ENCODE assay signal across 13 cellular contexts in the genomic region with DNA sequence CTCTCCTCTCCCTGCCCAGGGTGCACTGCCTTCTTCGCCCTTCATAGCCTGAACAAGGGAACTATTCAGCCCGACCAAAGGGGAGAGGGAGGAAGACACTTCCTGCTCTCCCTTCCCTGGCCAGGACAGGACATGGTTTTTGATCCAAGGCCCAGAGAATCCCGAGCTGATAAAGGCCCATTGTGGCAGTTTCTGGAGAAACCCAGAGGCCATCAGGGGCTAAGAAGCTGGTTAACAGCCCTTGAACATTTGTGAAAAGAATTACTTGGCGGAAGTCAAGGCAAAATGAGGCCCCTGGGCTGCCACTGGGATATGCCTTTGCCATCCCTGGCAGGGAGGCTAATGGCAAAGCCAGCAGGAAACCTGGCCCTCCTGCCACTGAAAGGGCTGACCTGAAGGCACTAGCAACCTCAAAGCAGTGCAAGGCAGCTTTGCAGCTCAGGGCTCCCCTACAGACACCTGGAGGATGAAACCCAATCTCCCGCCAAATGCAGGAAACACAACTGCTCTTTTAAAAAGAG. TPM values are rescaled to one million over a fixed set of nuclear protein-coding genes. Genes with fewer than 3 reads are reported as not detected.
DNase-seq lines count a peak whose midpoint lies in the region; ATAC-seq and TF ChIP-seq lines count a peak whose summit lies in the region.
"Had no signal": no experiment of that assay in that cellular context is flagged by ENCODE, and none has a peak within 500 bp of the region (broad histone marks: within the 10 kb centered on the region; RNA-seq: fewer than 3 reads in every experiment).

No MANE protein-coding gene starts in this region.

- H3K27ac ChIP-seq in suprapubic skin = peak overlapping the region; percentile 73
- no peak overlapping the region for H3K27ac ChIP-seq in mesendoderm (ENCODE audit: low read depth, low read length)
- H3K27ac ChIP-seq: gastrocnemius medialis had no signal

- no peak overlapping the region for H3K56ac ChIP-seq in mesendoderm (ENCODE audit: low read length)

- no peaks in the 10 kb centered on the region for H3K79me1 ChIP-seq in mesendoderm (ENCODE audit: low read length)

- H2AK5ac ChIP-seq in mesendoderm (ENCODE audit: low read length) = no peak overlapping the region

- H3K4me3 ChIP-seq in suprapubic skin = no peak overlapping the region
- H3K4me3 ChIP-seq in mesendoderm (ENCODE audit: low read length) = no peak overlapping the region
- H3K4me3 ChIP-seq: gastrocnemius medialis had no signal

- no peak overlapping the region for H2BK120ac ChIP-seq in mesendoderm (ENCODE audit: low read depth, low read length)

- H4K5ac ChIP-seq in mesendoderm (ENCODE audit: low read length) = no peak overlapping the region

- H3K9me3 ChIP-seq in suprapubic skin = no peaks in the 10 kb centered on the region
- H3K9me3 ChIP-seq: gastrocnemius medialis had no signal

- no peak overlapping the region for H3K23ac ChIP-seq in mesendoderm (ENCODE audit: low read length)

- no peak overlapping the region for H3K9ac ChIP-seq in mesendoderm (ENCODE audit: low read length)

- H3K4ac ChIP-seq in mesendoderm (ENCODE audit: low read depth, low read length) = no peak overlapping the region

- no peak for TF ChIP-seq CTCF in suprapubic skin (IDR thresholded peaks at IDR 0.05)

- H3K27me3 ChIP-seq in suprapubic skin (no peaks in the 10 kb centered on the region), mesendoderm (ENCODE audit: insufficient read depth, low read length, poor library complexity) (no peaks in the 10 kb centered on the region)
- H3K27me3 ChIP-seq: gastrocnemius medialis had no signal

- peaks cover 41% of the 10 kb centered on the region for H3K36me3 ChIP-seq in suprapubic skin
- peaks cover 20% of the 10 kb centered on the region for H3K36me3 ChIP-seq in mesendoderm (ENCODE audit: control insufficient read depth, insufficient read depth, low read length)

- no peak overlapping the region for H2BK15ac ChIP-seq in mesendoderm (replicated peaks; ENCODE audit: low read depth)

- H3K79me2 ChIP-seq in mesendoderm (ENCODE audit: control insufficient read depth, insufficient read depth, low read length) = no peaks in the 10 kb centered on the region

- no peak for TF ChIP-seq EP300 in suprapubic skin (IDR thresholded peaks at IDR 0.05)

- H3K4me2 ChIP-seq in mesendoderm (ENCODE audit: low read length) = no peak overlapping the region

- WGBS in suprapubic skin = 67% methylated on average over 5 of the region's 5 CpGs
- no CpG with 5 or more reads among the region's 5 CpGs for WGBS in mesendoderm (ENCODE audit: extremely low coverage, insufficient coverage, low lambda C conversion rate)

- no peak overlapping the region for H4K8ac ChIP-seq in mesendoderm (ENCODE audit: low read depth, low read length)

- H2BK5ac ChIP-seq in mesendoderm (ENCODE audit: low read length) = no peak overlapping the region

- H3K4me1 ChIP-seq in suprapubic skin (peaks cover 11% of the 10 kb centered on the region), mesendoderm (ENCODE audit: control insufficient read depth, low read depth, low read length) (no peaks in the 10 kb centered on the region)

- ATAC-seq in activated CD4-positive, CD25-positive, alpha-beta regulatory T cell treated with anti-CD3 and anti-CD28 coated beads, Interleukin-2, amount 50 U/mL, for 24 hours = no peak
- ATAC-seq: gastrocnemius medialis had no signal

- DNase-seq in activated CD4-positive, CD25-positive, alpha-beta regulatory T cell treated with anti-CD3 and anti-CD28 coated beads, Interleukin-2, amount 50 U/mL, for 72 hours = peak; percentile 21
- DNase-seq in anterior cingulate cortex (lab: John Stamatoyannopoulos, UW) = peak in 37 of 58 donors; percentile 3 to 80 (median 41)
- peak; percentile 73 for DNase-seq in mesenteric fat pad (ENCODE audit: low spot score)
- DNase-seq in suprapubic skin (ENCODE audit: low spot score in 2 of 2) = peak; percentile 55 to 77
- no peak for DNase-seq in DMS53 treated with DMSO at 0.1 percent for 48 hours (lab: John Stamatoyannopoulos, UW; ENCODE audit: unreplicated experiment)
- no peak for DNase-seq in cerebellar cortex (ENCODE audit: low spot score)
- DNase-seq in mesendoderm = no peak
- DNase-seq: activated CD4-positive, alpha-beta T cell treated with anti-CD3 and anti-CD28 coated beads, Interleukin-2, amount 10 ng/mL, durations not matched to agents 24 days and 14 days; Calu3; gastrocnemius medialis; NCI-H1105; NCI-H526 treated with DMSO at 0.1 percent for 48 hours had no signal

- TF ChIP-seq POLR2A in suprapubic skin (IDR thresholded peaks at IDR 0.05) = no peak

- no peak overlapping the region for H3K18ac ChIP-seq in mesendoderm (ENCODE audit: low read length)

RNA-seq across cellular contexts. Expression of a gene that starts 12.7 kb away (rescaled TPM):
- 158 TPM for total RNA-seq in mesenteric fat pad
- total RNA-seq in suprapubic skin = 10 to 100 TPM; 63.8 to 92.5 (median 86.4) TPM
- 209 TPM for polyA plus RNA-seq in mesendoderm (2013, experiment 1 of 2)
- 211 TPM for polyA plus RNA-seq in mesendoderm (2013, experiment 2 of 2)

RNA-seq across cellular contexts. Expression of a gene that starts 40.0 kb away (rescaled TPM):
- 41.8 TPM for total RNA-seq in mesenteric fat pad
- 100 to 1,000 TPM in 1 of 4 donors, 10 to 100 TPM in 3; 76.6 to 148 (median 83.2) TPM for total RNA-seq in suprapubic skin
- 13.3 TPM for polyA plus RNA-seq in mesendoderm (2013, experiment 1 of 2)
- polyA plus RNA-seq in mesendoderm (2013, experiment 2 of 2) = 12.8 TPM

Comparison
In these comparisons a context has a peak if more than half of its experiments do, and no peak if none do; other contexts are left out.
1. DNase-seq: peak in activated CD4-positive, CD25-positive, alpha-beta regulatory T cell treated with anti-CD3 and anti-CD28 coated beads, Interleukin-2, amount 50 U/mL, for 72 hours (single experiment), anterior cingulate cortex (37 of 58), mesenteric fat pad (single experiment) and suprapubic skin (2 of 2); none in DMS53 treated with DMSO at 0.1 percent for 48 hours (single experiment), cerebellar cortex (single experiment) and mesendoderm (single experiment).